ENCODE assay signal across 31 cellular contexts in the genomic region with DNA sequence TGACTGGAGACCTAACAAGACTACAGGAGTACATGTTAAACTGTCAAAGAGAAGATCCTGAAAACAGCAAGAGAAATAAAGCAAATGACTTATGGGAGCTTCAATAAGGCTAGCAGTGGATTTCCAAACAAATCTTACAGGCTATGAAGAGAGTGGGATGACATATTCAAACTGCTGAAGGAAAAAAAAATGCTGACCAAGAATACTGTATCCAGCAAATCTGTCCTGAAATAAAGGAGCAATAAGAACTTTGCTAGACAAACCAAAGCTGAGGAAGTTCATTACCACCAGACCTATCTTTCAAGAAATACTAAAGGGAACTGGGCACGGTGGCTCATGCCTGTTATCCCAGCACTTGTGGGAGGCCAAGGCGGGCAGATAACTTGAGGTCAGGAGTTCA. TPM values are rescaled to one million over a fixed set of nuclear protein-coding genes. Genes with fewer than 3 reads are reported as not detected.
"Had no signal": no experiment of that assay in that cellular context is flagged by ENCODE, and none has a peak within 500 bp of the region (broad histone marks: within the 10 kb centered on the region; RNA-seq: fewer than 3 reads in every experiment).

No MANE protein-coding gene starts in this region.

- H3K27ac Mint-ChIP-seq: mesothelial cell of epicardium had no signal

- H3K27me3 ChIP-seq: dorsolateral prefrontal cortex, esophagus squamous epithelium, gastrocnemius medialis, heart right ventricle, left lung had no signal

- H3K4me1 ChIP-seq: esophagus squamous epithelium, gastrocnemius medialis, heart right ventricle, left lung, lower lobe of right lung had no signal

- H3K4me3 ChIP-seq: coronary artery, dorsolateral prefrontal cortex, esophagus squamous epithelium, gastrocnemius medialis, heart right ventricle, left lung, lower lobe of right lung, mucosa of descending colon had no signal

- DNase-seq: dermis blood vessel endothelial cell; dorsolateral prefrontal cortex; effector CD4-positive, alpha-beta T cell; effector memory CD4-positive, alpha-beta T cell; erythroblast; esophagus squamous epithelium; foreskin fibroblast; foreskin melanocyte; gastrocnemius medialis; glutamatergic neuron; head of caudate nucleus; heart right ventricle; hippocampal formation; left cardiac atrium; left lung; left ventricle myocardium superior; lower lobe of right lung; mesenchymal stem cell; mucosa of descending colon; naive B cell; naive thymus-derived CD8-positive, alpha-beta T cell had no signal

- H3K4me1 Mint-ChIP-seq: mesothelial cell of epicardium; naive B cell; naive thymus-derived CD8-positive, alpha-beta T cell had no signal

- ATAC-seq: esophagus mucosa; gastrocnemius medialis; heart right ventricle; left cardiac atrium; left lung; left ventricle myocardium superior; lower lobe of right lung; mucosa of descending colon; naive thymus-derived CD8-positive, alpha-beta T cell had no signal

- H3K36me3 ChIP-seq: lower lobe of right lung had no signal

- H3K27ac ChIP-seq: coronary artery, dorsolateral prefrontal cortex, epithelial cell of prostate, esophagus squamous epithelium, gastrocnemius medialis, heart right ventricle, left lung, lower lobe of right lung had no signal

- FAIRE-seq: endometrium, islet of Langerhans, keratinocyte had no signal

- H3K4me3 Mint-ChIP-seq: mesothelial cell of epicardium; naive thymus-derived CD8-positive, alpha-beta T cell had no signal

RNA-seq across cellular contexts. Expression of a gene that starts 30.0 kb away (rescaled TPM):
- total RNA-seq: dermis blood vessel endothelial cell; esophagus mucosa; esophagus squamous epithelium; glomerular endothelial cell; kidney epithelial cell; left cardiac atrium; left lung; left ventricle myocardium superior; lung microvascular endothelial cell; mesothelial cell of epicardium; mucosa of descending colon; naive thymus-derived CD8-positive, alpha-beta T cell had no signal
- polyA plus RNA-seq: keratinocyte; naive thymus-derived CD8-positive, alpha-beta T cell had no signal

RNA-seq across cellular contexts. Expression of a gene that starts 41.9 kb away (rescaled TPM):
- total RNA-seq: dermis blood vessel endothelial cell; esophagus squamous epithelium; gastrocnemius medialis; glomerular endothelial cell; kidney epithelial cell; left lung; left ventricle myocardium superior; lower lobe of right lung; lung microvascular endothelial cell; mesothelial cell of epicardium; naive thymus-derived CD8-positive, alpha-beta T cell had no signal
- polyA plus RNA-seq: keratinocyte; naive thymus-derived CD8-positive, alpha-beta T cell had no signal
